In genomic region chr6:37822851-37823682, GRCh38 we compare ENCODE assay signal across 8 cellular contexts. TPM values are rescaled to one million over a fixed set of nuclear protein-coding genes. Genes with fewer than 3 reads are reported as not detected.
DNase-seq lines count a peak whose midpoint lies in the region; ATAC-seq and TF ChIP-seq lines count a peak whose summit lies in the region.

No MANE protein-coding gene starts in this region.

- peaks cover 43% of the 10 kb centered on the region for H3K4me1 Mint-ChIP-seq in WTC11

- peak overlapping the region; percentile 41 for H3K27ac Mint-ChIP-seq in WTC11

- DNase-seq in GM03348 (ENCODE audit: low spot score) = peak; percentile 16
- no peak for DNase-seq in WTC11 (ENCODE audit: low spot score)
- DNase-seq in fibroblast of pulmonary artery (ENCODE audit: low read depth) = peak; percentile 39
- DNase-seq in stimulated activated CD4-positive, alpha-beta T cell treated with anti-CD3 and anti-CD28 coated beads, Interleukin-12 subunit alpha, Interleukin-12 subunit beta, amount 100 ng/mL, for 48 hours (ENCODE audit: low read depth in 2 of 3, low spot score in 1 of 3) = peak; percentile 31 to 53 (median 39)
- no peak for DNase-seq in NCI-H524 (lab: John Stamatoyannopoulos, UW)
- no peak for DNase-seq in COR-L47 (lab: John Stamatoyannopoulos, UW)

- peak overlapping the region; percentile 8 for H3K4me3 ChIP-seq in fibroblast of pulmonary artery (replicated peaks; ENCODE audit: low read depth, low read length)

- TF ChIP-seq CTCF in WTC11 (IDR thresholded peaks at IDR 0.05) = no peak
- TF ChIP-seq CTCF in fibroblast of pulmonary artery (IDR thresholded peaks at IDR 0.05; ENCODE audit: low read length, missing control alignments) = no peak

- POLR2A ChIA-PET in WTC11 (lab: Charles Lee) = interaction anchor here (0.7 kb wide), 1 partner anchor 31 kb away, joined by 12 read pairs; no protein-coding TSS in a partner anchor

- ATAC-seq in WTC11 (no peak), GM21723 (IDR thresholded peaks at IDR 0.05; ENCODE audit: unreplicated experiment) (no peak), GM21717 (IDR thresholded peaks at IDR 0.05; ENCODE audit: unreplicated experiment) (no peak)

- H3K27me3 Mint-ChIP-seq in WTC11 (ENCODE audit: low read depth) = no peaks in the 10 kb centered on the region

- no peaks in the 10 kb centered on the region for H3K9me3 Mint-ChIP-seq in WTC11

- no peaks in the 10 kb centered on the region for H3K36me3 Mint-ChIP-seq in WTC11

- no peak overlapping the region for H3K4me3 Mint-ChIP-seq in WTC11

- CTCF ChIA-PET in WTC11 (lab: Charles Lee) = no interaction called here

TF ChIP-seq in WTC11, 78 proteins besides CTCF, POLR2A, EP300 and RAD21:
- peak; percentile 86 for TF ChIP-seq ZNF416 (CRISPR knock-in tag; IDR thresholded peaks at IDR 0.05)
- TF ChIP-seq E2F5 (CRISPR knock-in tag; IDR thresholded peaks at IDR 0.05) = no peak

RNA-seq across cellular contexts. Expression of gene ZFAND3, which starts 3.5 kb away (rescaled TPM):
- 45.4 to 51.6 TPM (median 50.3 TPM) in 3 replicates for total RNA-seq in WTC11 (2021)

Comparison
In these comparisons a context has a peak if more than half of its experiments do, and no peak if none do; other contexts are left out.
1. DNase-seq: peak in GM03348 (single experiment), fibroblast of pulmonary artery (single experiment) and stimulated activated CD4-positive, alpha-beta T cell treated with anti-CD3 and anti-CD28 coated beads, Interleukin-12 subunit alpha, Interleukin-12 subunit beta, amount 100 ng/mL, for 48 hours (3 of 3); none in WTC11 (single experiment), NCI-H524 (0 of 2) and COR-L47 (single experiment).